ENCODE assay signal across 6 cellular contexts in genomic region chr19:19627442-19627715, GRCh38. TPM values are rescaled to one million over a fixed set of nuclear protein-coding genes. Genes with fewer than 3 reads are reported as not detected.
DNase-seq lines count a peak whose midpoint lies in the region; ATAC-seq and TF ChIP-seq lines count a peak whose summit lies in the region.

No MANE protein-coding gene starts in this region.

- H3K36me3 Mint-ChIP-seq in glutamatergic neuron (ENCODE audit: unreplicated experiment), result no peaks in the 10 kb centered on the region
- H3K36me3 Mint-ChIP-seq in type B pancreatic cell, result peaks cover 6% of the 10 kb centered on the region

- H3K4me3 ChIP-seq in heart right ventricle, result peak overlapping the region in 9 of 10 donors; percentile 30 to 58 (median 47)

- H3K4me1 Mint-ChIP-seq in glutamatergic neuron (ENCODE audit: low read depth, unreplicated experiment) (peaks cover 23% of the 10 kb centered on the region), type B pancreatic cell (ENCODE audit: unreplicated experiment) (peaks cover 17% of the 10 kb centered on the region)

- no peak for DNase-seq in heart right ventricle
- DNase-seq in cardiac septum (ENCODE audit: low spot score), result no peak
- DNase-seq in glutamatergic neuron, result no peak
- DNase-seq in type B pancreatic cell (ENCODE audit: extremely low spot score, unreplicated experiment), result no peak
- DNase-seq in KBM-7, result no peak

- H3K27ac Mint-ChIP-seq in glutamatergic neuron (ENCODE audit: unreplicated experiment) (peak overlapping the region; percentile 100), type B pancreatic cell (peak overlapping the region; percentile 97)

- H3K36me3 ChIP-seq in heart right ventricle, result peaks cover 0 to 40% (median 0%) of the 10 kb centered on the region in 9 donors

- H3K4me3 Mint-ChIP-seq in glutamatergic neuron (ENCODE audit: unreplicated experiment), result peak overlapping the region; percentile 93
- H3K4me3 Mint-ChIP-seq in type B pancreatic cell, result peak overlapping the region; percentile 98

- peaks cover 0 to 24% (median 17%) of the 10 kb centered on the region in 7 donors for H3K27me3 ChIP-seq in heart right ventricle

- H3K4me1 ChIP-seq in heart right ventricle, result peaks cover 0 to 17% (median 13%) of the 10 kb centered on the region in 9 donors

- ATAC-seq in heart right ventricle (no peak), GM21619 (IDR thresholded peaks at IDR 0.05; ENCODE audit: unreplicated experiment) (no peak)

- no peaks in the 10 kb centered on the region for H3K9me3 ChIP-seq in heart right ventricle

- in situ Hi-C loops in KBM-7 (cut with MboI; ENCODE audit: low pct_unique_long_range_greater_than_20kb, low sequenced_read_pairs), result no loop called here

- peak overlapping the region in 1 of 10 donors; percentile 71 for H3K27ac ChIP-seq in heart right ventricle

- TF ChIP-seq CTCF in heart right ventricle (IDR thresholded peaks at IDR 0.05) (no peak), glutamatergic neuron (IDR thresholded peaks at IDR 0.05; ENCODE audit: partially characterized antibody, unreplicated experiment) (no peak), type B pancreatic cell (conservative IDR thresholded peaks at IDR 0.05) (no peak)

- WGBS in heart right ventricle, 2 donors, result 34 to 43% methylated on average over 5 of the region's 5 CpGs

- intact Hi-C loops in heart right ventricle (cut with DNase I) (no loop called here), cardiac septum (cut with DNase I) (no loop called here)

- H3K9me3 Mint-ChIP-seq in glutamatergic neuron (ENCODE audit: unreplicated experiment) (peaks cover 21% of the 10 kb centered on the region), type B pancreatic cell (no peaks in the 10 kb centered on the region)

- H3K27me3 Mint-ChIP-seq in glutamatergic neuron (ENCODE audit: unreplicated experiment) (peaks cover 16% of the 10 kb centered on the region), type B pancreatic cell (no peaks in the 10 kb centered on the region)

RNA-seq across cellular contexts. Expression of gene LPAR2, which starts 0.6 kb away (rescaled TPM):
- total RNA-seq in heart right ventricle, result 1 to 10 TPM in 3 of 10 donors, under 1 TPM in 6, not detected in 1; 0.25 to 1.9 (median 0.94) TPM
- polyA plus RNA-seq in heart right ventricle, result 1 to 10 TPM in 1 of 2 donors, under 1 TPM in 1; 0.52 to 1.2 TPM
- 1.9 TPM for total RNA-seq in cardiac septum
- total RNA-seq in glutamatergic neuron (ENCODE audit: unreplicated experiment), result 364 TPM
- total RNA-seq in type B pancreatic cell (ENCODE audit: low replicate concordance), result 25.7 and 56.5 TPM in 2 replicates

RNA-seq across cellular contexts. Expression of gene PBX4, which starts 8.9 kb away (rescaled TPM):
- 1 to 10 TPM in 1 of 10 donors, under 1 TPM in 2, not detected in 7; 0.25 to 1.2 (median 0.36) TPM for total RNA-seq in heart right ventricle
- under 1 TPM; 0.06 to 0.51 TPM for polyA plus RNA-seq in heart right ventricle
- not detected for total RNA-seq in cardiac septum
- 56.1 TPM for total RNA-seq in glutamatergic neuron (ENCODE audit: unreplicated experiment)
- total RNA-seq in type B pancreatic cell (ENCODE audit: low replicate concordance), result 2.1 and 10.9 TPM in 2 replicates

RNA-seq across cellular contexts. Expression of gene GMIP, which starts 16.1 kb away (rescaled TPM):
- total RNA-seq in heart right ventricle, result 10 to 100 TPM in 1 of 10 donors, 1 to 10 TPM in 9; 1.4 to 11.8 (median 2.4) TPM
- 1 to 10 TPM; 1.6 to 2.5 TPM for polyA plus RNA-seq in heart right ventricle
- total RNA-seq in cardiac septum, result 3.5 TPM
- 204 TPM for total RNA-seq in glutamatergic neuron (ENCODE audit: unreplicated experiment)
- total RNA-seq in type B pancreatic cell (ENCODE audit: low replicate concordance), result 15.3 and 15.9 TPM in 2 replicates

RNA-seq across cellular contexts. Expression of gene ATP13A1, which starts 36.1 kb away (rescaled TPM):
- total RNA-seq in heart right ventricle (10 to 100 TPM; 12.3 to 28.2 (median 18.4) TPM), cardiac septum (20.1 TPM), glutamatergic neuron (ENCODE audit: unreplicated experiment) (92.7 TPM), type B pancreatic cell (ENCODE audit: low replicate concordance) (80.8 and 85.7 TPM in 2 replicates)
- 10 to 100 TPM; 23.2 to 34.5 TPM for polyA plus RNA-seq in heart right ventricle

RNA-seq across cellular contexts. Expression of gene ZNF101, which starts 41.3 kb away (rescaled TPM):
- 1 to 10 TPM; 2.5 to 5.7 (median 3.8) TPM for total RNA-seq in heart right ventricle
- 1 to 10 TPM; 3.1 to 6.9 TPM for polyA plus RNA-seq in heart right ventricle
- total RNA-seq in cardiac septum, result 2.9 TPM
- total RNA-seq in glutamatergic neuron (ENCODE audit: unreplicated experiment), result 8.0 TPM
- 10.6 and 11.2 TPM in 2 replicates for total RNA-seq in type B pancreatic cell (ENCODE audit: low replicate concordance)

Comparison
In these comparisons a context has a peak if more than half of its experiments do, and no peak if none do; other contexts are left out.
1. RNA of gene GMIP, which starts 16.1 kb away (total RNA-seq): 204 TPM in glutamatergic neuron (single experiment); 15.3 to 15.9 TPM in type B pancreatic cell, 3.5 TPM in cardiac septum (single experiment) and 1.4 to 11.8 TPM in heart right ventricle; every median in the first group is over 10 times any median in the second.